18 cellular contexts compared by ENCODE assay signal in genomic region chr1:5722635-5723157, GRCh38.
DNase-seq lines count a peak whose midpoint lies in the region; ATAC-seq, FAIRE-seq and TF ChIP-seq lines count a peak whose summit lies in the region.
"Had no signal": no experiment of that assay in that cellular context is flagged by ENCODE, and none has a peak within 500 bp of the region (broad histone marks: within the 10 kb centered on the region; RNA-seq: fewer than 3 reads in every experiment).

No MANE protein-coding gene starts in this region.

- H3K36me3 ChIP-seq in right lobe of liver: no peaks in the 10 kb centered on the region
- no peaks in the 10 kb centered on the region for H3K36me3 ChIP-seq in HepG2 (replicated peaks in 1 of 2; ENCODE audit: control insufficient read depth in 1 of 2, insufficient read depth in 2 of 2, low read length in 2 of 2)
- H3K36me3 ChIP-seq in osteoblast (ENCODE audit: insufficient read depth, low read length): no peaks in the 10 kb centered on the region
- no peaks in the 10 kb centered on the region for H3K36me3 ChIP-seq in spleen
- H3K36me3 ChIP-seq in MM.1S (replicated peaks; ENCODE audit: insufficient read depth, low read length): no peaks in the 10 kb centered on the region
- H3K36me3 ChIP-seq: BLaER1 treated with 17β-estradiol and CSF1 and Interleukin-3, amounts not matched to agents 10 nM and 100 nM had no signal

- H3K79me2 ChIP-seq in HepG2 (ENCODE audit: insufficient read depth, low read length): no peaks in the 10 kb centered on the region
- no peaks in the 10 kb centered on the region for H3K79me2 ChIP-seq in osteoblast (ENCODE audit: insufficient read depth, low read length)
- H3K79me2 ChIP-seq in MM.1S (ENCODE audit: low read length): no peaks in the 10 kb centered on the region

- TF ChIP-seq EP300 in HepG2 (IDR thresholded peaks at IDR 0.05; ENCODE audit: low read depth in 2 of 2, low read length in 2 of 2) (no peak), HepG2 (CRISPR knock-in tag; IDR thresholded peaks at IDR 0.05; ENCODE audit: borderline replicate concordance) (no peak)

- intact Hi-C loops in right lobe of liver (cut with DNase I) (no loop called here), HepG2 (cut with micrococcal nuclease; ENCODE audit: unreplicated experiment) (no loop called here), left cardiac atrium (cut with DNase I) (no loop called here), spleen (cut with DNase I; ENCODE audit: low total_unique reads) (no loop called here)

- no peak for ATAC-seq in right lobe of liver
- no peak for ATAC-seq in HepG2
- ATAC-seq in left cardiac atrium: peak; percentile 37 to 74

- TF ChIP-seq POLR2A in right lobe of liver (IDR thresholded peaks at IDR 0.05) (no peak), HepG2 (IDR thresholded peaks at IDR 0.05; ENCODE audit: insufficient read depth in 1 of 2, low read depth in 2 of 2, low read length in 2 of 2) (no peak), spleen (IDR thresholded peaks at IDR 0.05) (no peak)

- FAIRE-seq in HepG2 (lab: Jason Lieb, UNC): no peak
- FAIRE-seq: GM19239, H1 had no signal

- H4K20me1 ChIP-seq in HepG2 (ENCODE audit: insufficient read depth, low read length): no peaks in the 10 kb centered on the region
- H4K20me1 ChIP-seq in osteoblast (ENCODE audit: insufficient read depth, low read length): no peaks in the 10 kb centered on the region
- H4K20me1 ChIP-seq in MM.1S (ENCODE audit: insufficient read depth, low read length): no peaks in the 10 kb centered on the region
- H4K20me1 ChIP-seq: BLaER1 treated with 17β-estradiol and CSF1 and Interleukin-3, amounts not matched to agents 10 nM and 100 nM had no signal

- no peak overlapping the region for H3K4me3 ChIP-seq in right lobe of liver
- no peak overlapping the region for H3K4me3 ChIP-seq in HepG2 (replicated peaks in 1 of 3; ENCODE audit: insufficient read depth in 1 of 3, low read depth in 2 of 3, low read length in 3 of 3)
- H3K4me3 ChIP-seq in osteoblast (ENCODE audit: insufficient read depth, low read length): no peak overlapping the region
- no peak overlapping the region for H3K4me3 ChIP-seq in spleen
- H3K4me3 ChIP-seq in MM.1S (ENCODE audit: low read length): no peak overlapping the region
- H3K4me3 ChIP-seq: BLaER1 treated with 17β-estradiol and CSF1 and Interleukin-3, amounts not matched to agents 10 nM and 100 nM had no signal

- in situ Hi-C loops in HepG2 (cut with HindIII; ENCODE audit: extremely low pct_ligation_motif_present, low pct_unique_long_range_greater_than_20kb): no loop called here

- H3K9me3 ChIP-seq in right lobe of liver (no peaks in the 10 kb centered on the region), HepG2 (ENCODE audit: low read length) (no peaks in the 10 kb centered on the region), osteoblast (ENCODE audit: low read depth, low read length) (no peaks in the 10 kb centered on the region), spleen (no peaks in the 10 kb centered on the region), MM.1S (replicated peaks; ENCODE audit: insufficient read depth, low read length) (no peaks in the 10 kb centered on the region)

- H3K4me2 ChIP-seq in HepG2 (ENCODE audit: low read depth, low read length) (no peak overlapping the region), osteoblast (ENCODE audit: insufficient read depth, low read length) (no peak overlapping the region), MM.1S (ENCODE audit: low read depth, low read length) (no peak overlapping the region)
- H3K4me2 ChIP-seq: BLaER1 treated with 17β-estradiol and CSF1 and Interleukin-3, amounts not matched to agents 10 nM and 100 nM had no signal

- POLR2A ChIA-PET in HepG2 (lab: Yijun Ruan, JAX): no interaction called here

- no peak overlapping the region for H3K9ac ChIP-seq in HepG2 (ENCODE audit: insufficient read depth, low read depth, low read length)
- no peak overlapping the region for H3K9ac ChIP-seq in MM.1S (ENCODE audit: low read length)
- H3K9ac ChIP-seq: BLaER1 treated with 17β-estradiol and CSF1 and Interleukin-3, amounts not matched to agents 10 nM and 100 nM had no signal

- no peaks in the 10 kb centered on the region for H3K9me2 ChIP-seq in MM.1S (replicated peaks; ENCODE audit: insufficient read depth, low read length)

- no TSS peak for BruUV-seq in HepG2 (replicated peaks; lab: Mats Ljungman, UMichigan)

- TF ChIP-seq CTCF in right lobe of liver (IDR thresholded peaks at IDR 0.05) (no peak), HepG2 (CRISPR knock-in tag; IDR thresholded peaks at IDR 0.05) (no peak), osteoblast (IDR thresholded peaks at IDR 0.05; ENCODE audit: extremely low read depth, low read depth, low read length) (no peak), spleen (IDR thresholded peaks at IDR 0.05 in 8 of 11, conservative IDR thresholded peaks at IDR 0.05 in 3 of 11) (no peak), MM.1S (IDR thresholded peaks at IDR 0.05; ENCODE audit: low read length) (no peak)

- DNase-seq in right lobe of liver (peak in 2 of 3 donors; percentile 22 to 28), HepG2 (ENCODE audit: low spot score) (no peak), left cardiac atrium (no peak), osteoblast (ENCODE audit: insufficient read length, low spot score, missing footprints) (peak; percentile 48), spleen (peak; percentile 25), NCI-H146 (lab: John Stamatoyannopoulos, UW) (no peak), NCI-H2029 (lab: John Stamatoyannopoulos, UW) (no peak), MM.1S (no peak)
- DNase-seq: ACHN; CD4-positive, CD25-positive, alpha-beta regulatory T cell; DMS53; GF-D8; HCEC 1CT; HFFc6 had no signal

- no peaks in the 10 kb centered on the region for H3F3A ChIP-seq in MM.1S (ENCODE audit: insufficient read depth, low read length)

- no peaks in the 10 kb centered on the region for H3K4me1 ChIP-seq in right lobe of liver
- H3K4me1 ChIP-seq in HepG2 (ENCODE audit: insufficient read depth, low read length): no peaks in the 10 kb centered on the region
- H3K4me1 ChIP-seq in osteoblast (ENCODE audit: insufficient read depth, low read length): no peaks in the 10 kb centered on the region
- H3K4me1 ChIP-seq in spleen: no peaks in the 10 kb centered on the region
- H3K4me1 ChIP-seq in MM.1S (ENCODE audit: low read length): no peaks in the 10 kb centered on the region

- H3K27ac ChIP-seq in right lobe of liver (no peak overlapping the region), HepG2 (ENCODE audit: extremely low read length, insufficient read depth, low read length) (no peak overlapping the region), osteoblast (ENCODE audit: low read depth, low read length) (no peak overlapping the region), spleen (no peak overlapping the region), MM.1S (ENCODE audit: low read length) (no peak overlapping the region)
- H3K27ac ChIP-seq: BLaER1 treated with 17β-estradiol and CSF1 and Interleukin-3, amounts not matched to agents 10 nM and 100 nM; HL-60 had no signal

- WGBS in right lobe of liver (ENCODE audit: insufficient coverage, low coverage, low lambda C conversion rate, missing lambda C conversion rate): 81% methylated on average over 9 of the region's 12 CpGs
- 42% methylated on average over 11 of the region's 12 CpGs for WGBS in HepG2 (ENCODE audit: low lambda C conversion rate)
- WGBS in spleen, 5 donors: 82 to 93% (median 91%) methylated on average over 12 of the region's 12 CpGs

- TF ChIP-seq RAD21 in HepG2 (CRISPR knock-in tag; IDR thresholded peaks at IDR 0.05): no peak

- CTCF ChIA-PET in HepG2 (lab: Yijun Ruan, JAX; ENCODE audit: low intra/inter-chr PET ratio, low total read pairs): no interaction called here

- H2AFZ ChIP-seq in HepG2 (ENCODE audit: low read length): no peak overlapping the region
- H2AFZ ChIP-seq in osteoblast (ENCODE audit: low read length): no peak overlapping the region
- no peak overlapping the region for H2AFZ ChIP-seq in MM.1S (ENCODE audit: low read length)

- H3K27me3 ChIP-seq in right lobe of liver: no peaks in the 10 kb centered on the region
- peaks cover 9 to 48% of the 10 kb centered on the region in 2 experiments; a peak in 4 of 5 replicates for H3K27me3 ChIP-seq in HepG2 (ENCODE audit: control insufficient read depth in 1 of 2, insufficient read depth in 2 of 2, low read length in 2 of 2)
- H3K27me3 ChIP-seq in osteoblast (ENCODE audit: insufficient read depth, low read length): no peaks in the 10 kb centered on the region
- H3K27me3 ChIP-seq in spleen (replicated peaks in 1 of 7): peaks cover 0 to 47% (median 0%) of the 10 kb centered on the region in 7 donors
- H3K27me3 ChIP-seq in MM.1S (replicated peaks; ENCODE audit: insufficient read depth, low read length): peaks cover 85% of the 10 kb centered on the region

TF ChIP-seq in HepG2, 621 proteins besides CTCF, POLR2A, EP300 and RAD21 (continues in another document):
- no peak for TF ChIP-seq BRD4 (CRISPR knock-in tag; IDR thresholded peaks at IDR 0.05)
- no peak for TF ChIP-seq FOXA1 (IDR thresholded peaks at IDR 0.05)
- TF ChIP-seq FOXA1 (CRISPR knock-in tag; IDR thresholded peaks at IDR 0.05): no peak
- no peak for TF ChIP-seq MED1 (CRISPR knock-in tag; IDR thresholded peaks at IDR 0.05)
- no peak for TF ChIP-seq AHR (CRISPR knock-in tag; IDR thresholded peaks at IDR 0.05)
- no peak for TF ChIP-seq DMAP1 (CRISPR knock-in tag; IDR thresholded peaks at IDR 0.05)
- no peak for TF ChIP-seq PRPF4 (IDR thresholded peaks at IDR 0.05; ENCODE audit: low read depth, low read length, poor library complexity, severe bottlenecking)
- no peak for TF ChIP-seq TRAFD1 (CRISPR knock-in tag; IDR thresholded peaks at IDR 0.05; ENCODE audit: borderline replicate concordance)
- TF ChIP-seq SMC3 (IDR thresholded peaks at IDR 0.05; ENCODE audit: low read length): no peak
- TF ChIP-seq GTF2F1 (IDR thresholded peaks at IDR 0.05; ENCODE audit: low read length): no peak
- TF ChIP-seq FOXK2 (IDR thresholded peaks at IDR 0.05): no peak
- no peak for TF ChIP-seq TEAD2 (CRISPR knock-in tag; IDR thresholded peaks at IDR 0.05)
- no peak for TF ChIP-seq ZSCAN21 (CRISPR knock-in tag; IDR thresholded peaks at IDR 0.05; ENCODE audit: borderline replicate concordance)

Comparison
In these comparisons a context has a peak if more than half of its experiments do, and no peak if none do; other contexts are left out.
1. DNase-seq: peak in right lobe of liver (2 of 3), osteoblast (single experiment) and spleen (single experiment); none in HepG2 (single experiment), left cardiac atrium (single experiment), NCI-H146 (single experiment), NCI-H2029 (single experiment) and MM.1S (single experiment).
2. ATAC-seq: peak in left cardiac atrium (2 of 2); none in right lobe of liver (0 of 4) and HepG2 (single experiment).